In the genomic region with DNA sequence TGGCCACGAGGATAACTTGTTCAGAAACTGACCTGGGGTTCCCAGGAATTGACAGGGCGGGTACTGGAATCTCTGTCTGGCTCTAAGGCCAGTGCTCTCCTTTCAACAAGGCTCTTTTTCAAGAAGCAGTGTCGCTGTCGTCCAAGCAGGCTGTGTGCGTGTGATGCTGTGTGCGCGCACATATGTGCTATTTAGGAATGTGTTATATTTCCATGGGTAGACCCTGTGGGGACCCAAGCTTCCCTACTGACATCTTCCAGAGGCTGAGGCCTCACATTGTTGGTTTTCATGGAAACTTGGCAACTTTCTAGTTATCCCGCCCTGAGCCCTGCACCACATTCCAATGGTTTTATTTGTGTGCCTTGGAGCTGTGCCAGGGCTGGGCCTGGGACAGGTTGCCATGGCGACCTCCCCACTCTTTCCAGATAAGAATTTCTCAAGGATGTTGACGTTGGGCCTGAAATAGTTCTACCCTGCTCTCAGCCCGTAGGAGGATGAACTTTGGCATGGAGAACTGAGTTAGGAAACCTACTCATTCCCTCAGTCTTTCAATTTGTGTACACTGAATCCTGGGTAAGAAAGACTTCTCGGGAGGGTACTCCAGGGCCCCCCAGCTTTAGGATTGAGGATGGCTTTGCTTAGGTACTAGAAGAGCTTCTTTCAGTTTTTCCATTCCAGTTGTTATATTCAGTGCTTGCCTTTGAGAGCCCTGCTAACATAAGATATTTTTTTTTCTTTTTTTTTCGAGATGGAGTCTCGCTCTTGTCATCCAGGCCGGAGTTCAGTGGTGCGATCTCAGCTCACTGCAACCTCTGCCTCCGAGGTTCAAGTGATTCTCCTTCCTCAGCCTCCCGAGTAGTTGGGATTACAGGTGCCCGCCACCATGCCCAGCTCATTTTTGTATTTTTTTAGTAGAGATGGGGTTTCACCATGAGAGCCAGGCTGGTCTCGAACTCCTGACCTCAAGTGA, we compare ENCODE assay signal across 8 cellular contexts. TPM values are rescaled to one million over a fixed set of nuclear protein-coding genes. Genes with fewer than 3 reads are reported as not detected.
DNase-seq lines count a peak whose midpoint lies in the region; ATAC-seq and TF ChIP-seq lines count a peak whose summit lies in the region.

No MANE protein-coding gene starts in this region.

- H3K9ac ChIP-seq in liver (ENCODE audit: low read depth in 1 of 2, low read length in 2 of 2), result no peak overlapping the region

- H3K27me3 ChIP-seq in BE2C (no peaks in the 10 kb centered on the region), liver (ENCODE audit: control insufficient read depth in 4 of 4, insufficient read depth in 4 of 4, low read length in 3 of 4) (no peaks in the 10 kb centered on the region)

- DNase-seq in BE2C, result peak; percentile 18
- DNase-seq in NCI-H2196 (lab: John Stamatoyannopoulos, UW; ENCODE audit: unreplicated experiment), result peak; percentile 73
- peak; percentile 100 for DNase-seq in dermis blood vessel endothelial cell
- DNase-seq in stimulated activated naive CD8-positive, alpha-beta T cell treated with anti-CD3 and anti-CD28 coated beads, Interleukin-15, Interleukin-2, amounts not matched to agents 100 U/mL and 50 U/mL, for 24 hours, result no peak
- DNase-seq in activated naive CD4-positive, alpha-beta T cell (lab: John Stamatoyannopoulos, UW), result no peak

- H3K36me3 ChIP-seq in BE2C (no peaks in the 10 kb centered on the region), liver (ENCODE audit: control insufficient read depth in 4 of 4, insufficient read depth in 3 of 4, low read depth in 1 of 4, low read length in 3 of 4) (no peaks in the 10 kb centered on the region)

- H3K27ac ChIP-seq in liver (ENCODE audit: low read depth in 1 of 2, low read length in 2 of 2) (peak overlapping the region; percentile 2 to 42), temporal lobe (ENCODE audit: low read depth, low read length) (peak overlapping the region; percentile 78)

- H3K4me1 ChIP-seq in BE2C (no peaks in the 10 kb centered on the region), liver (ENCODE audit: control insufficient read depth in 4 of 4, insufficient read depth in 4 of 4, low read length in 3 of 4) (peaks cover 9 to 23% (median 19%) of the 10 kb centered on the region in 4 donors)

- ATAC-seq in stimulated activated naive CD8-positive, alpha-beta T cell treated with anti-CD3 and anti-CD28 coated beads, Interleukin-15, Interleukin-2, amounts not matched to agents 100 U/mL and 50 U/mL, for 24 hours, result no peak
- no peak for ATAC-seq in HG03280 (IDR thresholded peaks at IDR 0.05; ENCODE audit: unreplicated experiment)

- H3K9me3 ChIP-seq in BE2C, result no peaks in the 10 kb centered on the region
- no peaks in the 10 kb centered on the region for H3K9me3 ChIP-seq in liver (ENCODE audit: control insufficient read depth in 4 of 4, low read length in 3 of 4)

- no peak overlapping the region for H3K4me3 ChIP-seq in BE2C (ENCODE audit: low read depth, low read length)
- H3K4me3 ChIP-seq in liver (ENCODE audit: low read depth in 1 of 3, low read length in 3 of 3), result no peak overlapping the region

- peak; percentile 26 to 43 for TF ChIP-seq RAD21 in liver (IDR thresholded peaks at IDR 0.05)

- WGBS in liver, result 65% methylated on average over 20 of the region's 20 CpGs

- TF ChIP-seq CTCF in BE2C (IDR thresholded peaks at IDR 0.05; ENCODE audit: low read depth, low read length) (no peak), liver (IDR thresholded peaks at IDR 0.05; ENCODE audit: low read depth, low read length, missing input control) (no peak)

TF ChIP-seq in liver, 16 proteins besides CTCF, POLR2A, EP300 and RAD21:
- TF ChIP-seq NR2F2 (IDR thresholded peaks at IDR 0.05), result peak; percentile 44
- peak in 1 of 2 donors; percentile 21 for TF ChIP-seq JUND (IDR thresholded peaks at IDR 0.05)
- TF ChIP-seq, protein P1, sequence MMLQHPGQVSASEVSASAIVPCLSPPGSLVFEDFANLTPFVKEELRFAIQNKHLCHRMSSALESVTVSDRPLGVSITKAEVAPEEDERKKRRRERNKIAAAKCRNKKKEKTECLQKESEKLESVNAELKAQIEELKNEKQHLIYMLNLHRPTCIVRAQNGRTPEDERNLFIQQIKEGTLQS (IDR thresholded peaks at IDR 0.05), result peak; percentile 18
- peak; percentile 32 for TF ChIP-seq FOXA2 (IDR thresholded peaks at IDR 0.05)
- peak in 1 of 2 donors; percentile 66 for TF ChIP-seq RXRA (IDR thresholded peaks at IDR 0.05)
- TF ChIP-seq HNF4A (conservative IDR thresholded peaks at IDR 0.05), result peak; percentile 42 to 48
- TF ChIP-seq SP1 (IDR thresholded peaks at IDR 0.05), result peak; percentile 84
- TF ChIP-seq HNF4G (IDR thresholded peaks at IDR 0.05), result no peak
- TF ChIP-seq, protein P2, sequence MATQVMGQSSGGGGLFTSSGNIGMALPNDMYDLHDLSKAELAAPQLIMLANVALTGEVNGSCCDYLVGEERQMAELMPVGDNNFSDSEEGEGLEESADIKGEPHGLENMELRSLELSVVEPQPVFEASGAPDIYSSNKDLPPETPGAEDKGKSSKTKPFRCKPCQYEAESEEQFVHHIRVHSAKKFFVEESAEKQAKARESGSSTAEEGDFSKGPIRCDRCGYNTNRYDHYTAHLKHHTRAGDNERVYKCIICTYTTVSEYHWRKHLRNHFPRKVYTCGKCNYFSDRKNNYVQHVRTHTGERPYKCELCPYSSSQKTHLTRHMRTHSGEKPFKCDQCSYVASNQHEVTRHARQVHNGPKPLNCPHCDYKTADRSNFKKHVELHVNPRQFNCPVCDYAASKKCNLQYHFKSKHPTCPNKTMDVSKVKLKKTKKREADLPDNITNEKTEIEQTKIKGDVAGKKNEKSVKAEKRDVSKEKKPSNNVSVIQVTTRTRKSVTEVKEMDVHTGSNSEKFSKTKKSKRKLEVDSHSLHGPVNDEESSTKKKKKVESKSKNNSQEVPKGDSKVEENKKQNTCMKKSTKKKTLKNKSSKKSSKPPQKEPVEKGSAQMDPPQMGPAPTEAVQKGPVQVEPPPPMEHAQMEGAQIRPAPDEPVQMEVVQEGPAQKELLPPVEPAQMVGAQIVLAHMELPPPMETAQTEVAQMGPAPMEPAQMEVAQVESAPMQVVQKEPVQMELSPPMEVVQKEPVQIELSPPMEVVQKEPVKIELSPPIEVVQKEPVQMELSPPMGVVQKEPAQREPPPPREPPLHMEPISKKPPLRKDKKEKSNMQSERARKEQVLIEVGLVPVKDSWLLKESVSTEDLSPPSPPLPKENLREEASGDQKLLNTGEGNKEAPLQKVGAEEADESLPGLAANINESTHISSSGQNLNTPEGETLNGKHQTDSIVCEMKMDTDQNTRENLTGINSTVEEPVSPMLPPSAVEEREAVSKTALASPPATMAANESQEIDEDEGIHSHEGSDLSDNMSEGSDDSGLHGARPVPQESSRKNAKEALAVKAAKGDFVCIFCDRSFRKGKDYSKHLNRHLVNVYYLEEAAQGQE (IDR thresholded peaks at IDR 0.05), result peak; percentile 32
- TF ChIP-seq EGR1 (IDR thresholded peaks at IDR 0.05; ENCODE audit: low read depth in 2 of 2), result no peak
- TF ChIP-seq, protein P3, sequence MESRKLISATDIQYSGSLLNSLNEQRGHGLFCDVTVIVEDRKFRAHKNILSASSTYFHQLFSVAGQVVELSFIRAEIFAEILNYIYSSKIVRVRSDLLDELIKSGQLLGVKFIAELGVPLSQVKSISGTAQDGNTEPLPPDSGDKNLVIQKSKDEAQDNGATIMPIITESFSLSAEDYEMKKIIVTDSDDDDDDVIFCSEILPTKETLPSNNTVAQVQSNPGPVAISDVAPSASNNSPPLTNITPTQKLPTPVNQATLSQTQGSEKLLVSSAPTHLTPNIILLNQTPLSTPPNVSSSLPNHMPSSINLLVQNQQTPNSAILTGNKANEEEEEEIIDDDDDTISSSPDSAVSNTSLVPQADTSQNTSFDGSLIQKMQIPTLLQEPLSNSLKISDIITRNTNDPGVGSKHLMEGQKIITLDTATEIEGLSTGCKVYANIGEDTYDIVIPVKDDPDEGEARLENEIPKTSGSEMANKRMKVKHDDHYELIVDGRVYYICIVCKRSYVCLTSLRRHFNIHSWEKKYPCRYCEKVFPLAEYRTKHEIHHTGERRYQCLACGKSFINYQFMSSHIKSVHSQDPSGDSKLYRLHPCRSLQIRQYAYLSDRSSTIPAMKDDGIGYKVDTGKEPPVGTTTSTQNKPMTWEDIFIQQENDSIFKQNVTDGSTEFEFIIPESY (IDR thresholded peaks at IDR 0.05), result no peak
- TF ChIP-seq FOXA1 (IDR thresholded peaks at IDR 0.05), result peak; percentile 34
TF ChIP-seq in liver: peak in this region for 9.

RNA-seq across cellular contexts. Expression of a gene that starts 38.8 kb away (rescaled TPM):
- 57.4 TPM for polyA plus RNA-seq in BE2C (2012; ENCODE audit: insufficient read depth, insufficient read length, low read depth)
- total RNA-seq in dermis blood vessel endothelial cell (108 and 109 TPM in 2 replicates), liver (10 to 100 TPM; 58.8 to 77.5 TPM), temporal lobe (82.1 TPM)
- 10 to 100 TPM; 29.9 to 68.7 TPM for polyA plus RNA-seq in liver

RNA-seq across cellular contexts. Expression of a gene that starts 59.3 kb away (rescaled TPM):
- 24.7 TPM for polyA plus RNA-seq in BE2C (2012; ENCODE audit: insufficient read depth, insufficient read length, low read depth)
- 157 and 190 TPM in 2 replicates for total RNA-seq in dermis blood vessel endothelial cell
- total RNA-seq in liver, result 10 to 100 TPM; 46.5 to 63.6 TPM
- polyA plus RNA-seq in liver, result 10 to 100 TPM; 24.9 to 26.0 TPM
- total RNA-seq in temporal lobe, result 63.7 TPM

Comparison
In these comparisons a context has a peak if more than half of its experiments do, and no peak if none do; other contexts are left out.
1. DNase-seq: peak in BE2C (single experiment), NCI-H2196 (single experiment) and dermis blood vessel endothelial cell (single experiment); none in stimulated activated naive CD8-positive, alpha-beta T cell treated with anti-CD3 and anti-CD28 coated beads, Interleukin-15, Interleukin-2, amounts not matched to agents 100 U/mL and 50 U/mL, for 24 hours (single experiment) and activated naive CD4-positive, alpha-beta T cell (0 of 4).